ENCODE assay signal across 1 cellular context in genomic region chr6:110699780-110700179, GRCh38.
TF ChIP-seq lines count a peak whose summit lies in the region.

No MANE protein-coding gene starts in this region.

TF ChIP-seq in GM23338, 12 proteins besides CTCF, POLR2A, EP300 and RAD21 (continued from another document):
- TF ChIP-seq REST (IDR thresholded peaks at IDR 0.05; ENCODE audit: unreplicated experiment) (no peak), ZNF114 (CRISPR knock-in tag; IDR thresholded peaks at IDR 0.05) (no peak), ETS1 (IDR thresholded peaks at IDR 0.05) (no peak), ZNF462 (CRISPR knock-in tag; IDR thresholded peaks at IDR 0.05) (no peak)
